In genomic region chr1:117605811-117606607, GRCh38 we compare ENCODE assay signal across 1 cellular context.
TF ChIP-seq lines count a peak whose summit lies in the region.

TSS of gene TENT5C (plus strand) at chr1:117606048. CDS start at chr1:117622869, 16,821 bp downstream.

TF ChIP-seq in K562, 482 proteins besides CTCF, POLR2A, EP300 and RAD21 (continued from another document and continues in another):
- no peak for TF ChIP-seq ZBTB34 (CRISPR knock-in tag; IDR thresholded peaks at IDR 0.05)
- TF ChIP-seq ZNF785 (CRISPR knock-in tag; IDR thresholded peaks at IDR 0.05) = no peak
- no peak for TF ChIP-seq HSF4 (CRISPR knock-in tag; IDR thresholded peaks at IDR 0.05; ENCODE audit: borderline replicate concordance)
- no peak for TF ChIP-seq ZHX1 (conservative IDR thresholded peaks at IDR 0.05; ENCODE audit: low read length)
- TF ChIP-seq CUX1 (CRISPR knock-in tag; IDR thresholded peaks at IDR 0.05) = no peak
- TF ChIP-seq CBX2 (IDR thresholded peaks at IDR 0.05; ENCODE audit: insufficient read depth, low read length, poor library complexity, severe bottlenecking) = no peak
- TF ChIP-seq HNRNPH1 (optimal IDR thresholded peaks at IDR 0.05; ENCODE audit: low read depth, low read length) = no peak
- TF ChIP-seq ZBED1 (IDR thresholded peaks at IDR 0.05) = no peak
- no peak for TF ChIP-seq TEAD4 (IDR thresholded peaks at IDR 0.05; ENCODE audit: low read length)
- TF ChIP-seq TEAD4 (CRISPR knock-in tag; IDR thresholded peaks at IDR 0.05; ENCODE audit: borderline replicate concordance) = no peak
- no peak for TF ChIP-seq PHB2 (IDR thresholded peaks at IDR 0.05; ENCODE audit: low read depth)
- TF ChIP-seq ZNF445 (CRISPR knock-in tag; IDR thresholded peaks at IDR 0.05; ENCODE audit: low read depth) = no peak
- no peak for TF ChIP-seq NR0B1 (IDR thresholded peaks at IDR 0.05; ENCODE audit: partially characterized antibody)
- TF ChIP-seq ARID4B (CRISPR knock-in tag; IDR thresholded peaks at IDR 0.05) = peak; percentile 91
- TF ChIP-seq MYNN (IDR thresholded peaks at IDR 0.05) = no peak; the same call in 1 of the 2 replicates
- no peak for TF ChIP-seq MYNN (CRISPR knock-in tag; IDR thresholded peaks at IDR 0.05)
- TF ChIP-seq DIDO1 (tag; IDR thresholded peaks at IDR 0.05; ENCODE audit: low read depth) = no peak
- peak in 1 of 2 experiments; percentile 45 for TF ChIP-seq E2F6 (IDR thresholded peaks at IDR 0.05; ENCODE audit: borderline replicate concordance in 1 of 2, extremely low read depth in 1 of 2, insufficient read depth in 1 of 2, insufficient read length in 1 of 2, low read depth in 1 of 2, low read length in 1 of 2, poor library complexity in 1 of 2, severe bottlenecking in 1 of 2)
- TF ChIP-seq FOXJ2 (tag; IDR thresholded peaks at IDR 0.05) = peak; percentile 97
- TF ChIP-seq ZEB2 (IDR thresholded peaks at IDR 0.05) = peak; percentile 89
- TF ChIP-seq MLLT1 (IDR thresholded peaks at IDR 0.05) = 0 out of 4 replicates have a peak, but pooled peaks have one; percentile 34 to 71
- no peak for TF ChIP-seq MEF2A (IDR thresholded peaks at IDR 0.05; ENCODE audit: control insufficient read depth, low read depth, low read length)
- no peak for TF ChIP-seq ZNF175 (CRISPR knock-in tag; IDR thresholded peaks at IDR 0.05; ENCODE audit: low read depth)
- TF ChIP-seq RBM39 (optimal IDR thresholded peaks at IDR 0.05; ENCODE audit: low read depth, low read length) = no peak
- peak; percentile 88 for TF ChIP-seq KDM2B (CRISPR knock-in tag; IDR thresholded peaks at IDR 0.05)
- peak; percentile 89 for TF ChIP-seq SAP30 (IDR thresholded peaks at IDR 0.05; ENCODE audit: borderline replicate concordance, insufficient read depth, low read depth, low read length, poor library complexity, severe bottlenecking)
- no peak for TF ChIP-seq NCOA2 (IDR thresholded peaks at IDR 0.05; ENCODE audit: partially characterized antibody in 2 of 2)
- no peak for TF ChIP-seq ZNF79 (CRISPR knock-in tag; IDR thresholded peaks at IDR 0.05; ENCODE audit: low read depth)
- no peak for TF ChIP-seq ZNF280A (IDR thresholded peaks at IDR 0.05; ENCODE audit: low read depth, partially characterized antibody)
- no peak for TF ChIP-seq NFXL1 (CRISPR knock-in tag; IDR thresholded peaks at IDR 0.05)
- no peak for TF ChIP-seq ZFP30 (CRISPR knock-in tag; IDR thresholded peaks at IDR 0.05; ENCODE audit: borderline replicate concordance)
- TF ChIP-seq RUNX1 (IDR thresholded peaks at IDR 0.05; ENCODE audit: low read depth) = no peak
- no peak for TF ChIP-seq HDAC8 (tag; IDR thresholded peaks at IDR 0.05)
- no peak for TF ChIP-seq CREBBP (IDR thresholded peaks at IDR 0.05; ENCODE audit: low read depth, low read length)
- peak; percentile 84 for TF ChIP-seq ZBTB9 (CRISPR knock-in tag; IDR thresholded peaks at IDR 0.05)
- peak; percentile 46; the same call in 1 of the 2 replicates for TF ChIP-seq ZNF12 (CRISPR knock-in tag; IDR thresholded peaks at IDR 0.05)
- TF ChIP-seq ZNF263 (CRISPR knock-in tag; IDR thresholded peaks at IDR 0.05; ENCODE audit: borderline replicate concordance) = no peak
- peak; percentile 95 for TF ChIP-seq SUPT5H (IDR thresholded peaks at IDR 0.05)
